Comparison of ENCODE assay signal across 8 cellular contexts in genomic region chr5:9597322-9597721, GRCh38. TPM values are rescaled to one million over a fixed set of nuclear protein-coding genes. Genes with fewer than 3 reads are reported as not detected.
"Had no signal": no experiment of that assay in that cellular context is flagged by ENCODE, and none has a peak within 500 bp of the region (broad histone marks: within the 10 kb centered on the region; RNA-seq: fewer than 3 reads in every experiment).

No MANE protein-coding gene starts in this region.

RNA-seq across cellular contexts. Expression of gene TAS2R1, which starts 32.8 kb away (rescaled TPM):
- total RNA-seq: HT1080, K562, M059J, OCI-LY7, PC-3, Right ventricle myocardium inferior, SJCRH30 had no signal
- polyA plus RNA-seq: IgD-negative memory B cell, K562 had no signal

RNA-seq across cellular contexts. Expression of gene SEMA5A, which starts 51.4 kb away (rescaled TPM):
- total RNA-seq: OCI-LY7, SJCRH30 had no signal
- polyA plus RNA-seq: IgD-negative memory B cell, K562 had no signal
